ENCODE assay signal across 15 cellular contexts in genomic region chr10:88401671-88402347, GRCh38.
DNase-seq lines count a peak whose midpoint lies in the region; ATAC-seq, FAIRE-seq and TF ChIP-seq lines count a peak whose summit lies in the region.
"Had no signal": no experiment of that assay in that cellular context is flagged by ENCODE, and none has a peak within 500 bp of the region (broad histone marks: within the 10 kb centered on the region; RNA-seq: fewer than 3 reads in every experiment).

No MANE protein-coding gene starts in this region.

- BruUV-seq in A673 (replicated peaks; lab: Mats Ljungman, UMichigan): no TSS peak

- CTCF ChIA-PET in A673 (lab: Charles Lee): no interaction called here

- no peak overlapping the region for H3K27ac ChIP-seq in A673 (ENCODE audit: low read depth, low read length, poor library complexity, severe bottlenecking)

- DNase-seq in A673 (ENCODE audit: low spot score) (peak; percentile 17), GM19239 (ENCODE audit: insufficient read length, low spot score) (no peak), SK-MEL-5 (ENCODE audit: low read depth, low spot score) (peak; percentile 56), fibroblast of the aortic adventitia (ENCODE audit: low read depth) (peak; percentile 57), COLO668 (lab: John Stamatoyannopoulos, UW; ENCODE audit: unreplicated experiment) (no peak), posterior vena cava (ENCODE audit: low spot score) (no peak)
- no peak for DNase-seq in effector CD4-positive, alpha-beta T cell
- DNase-seq: activated CD4-positive, alpha-beta T cell treated with anti-CD3 and anti-CD28 coated beads for 4 hours; cerebellar nuclear complex; DMS79; NCI-H510A; retina; stimulated activated naive B cell treated with anti-CD40 and anti-IgM and Interleukin-4, amounts not matched to agents 10 μg/mL and 1 μg/mL and 100 μg/mL, for 72 hours had no signal

- no peak for ATAC-seq in HG03469 (IDR thresholded peaks at IDR 0.05; ENCODE audit: unreplicated experiment)
- ATAC-seq: stimulated activated naive B cell treated with anti-CD40 and anti-IgM and Interleukin-4, amounts not matched to agents 10 μg/mL and 1 μg/mL and 100 μg/mL, for 72 hours had no signal

- in situ Hi-C loops in SK-MEL-5 (cut with HindIII; ENCODE audit: low pct_unique_long_range_greater_than_20kb, low sequenced_read_pairs): no loop called here

- H3K9me3 ChIP-seq in A673 (ENCODE audit: low read depth, low read length, poor library complexity, severe bottlenecking): peaks cover 4% of the 10 kb centered on the region

- no peak overlapping the region for H3K4me3 ChIP-seq in A673 (ENCODE audit: low read depth, low read length, poor library complexity, severe bottlenecking)
- no peak overlapping the region for H3K4me3 ChIP-seq in fibroblast of the aortic adventitia (ENCODE audit: low read depth, low read length)

- POLR2A ChIA-PET in A673 (lab: Charles Lee; ENCODE audit: low non-redundant PET): no interaction called here

- TF ChIP-seq CTCF in A673 (conservative IDR thresholded peaks at IDR 0.05; ENCODE audit: low read depth, low read length) (peak; percentile 28; the same call in 1 of the 2 replicates), fibroblast of the aortic adventitia (IDR thresholded peaks at IDR 0.05; ENCODE audit: insufficient read depth, low read length) (peak; percentile 46)

- peak; percentile 35 for FAIRE-seq in GM19239 (lab: Jason Lieb, UNC)
- FAIRE-seq: islet of Langerhans had no signal

- no peaks in the 10 kb centered on the region for H3K36me3 ChIP-seq in A673 (ENCODE audit: insufficient read depth, low read length, poor library complexity, severe bottlenecking)

- H3K27me3 ChIP-seq in A673 (replicated peaks; ENCODE audit: insufficient read depth, low read depth, low read length, poor library complexity): no peaks in the 10 kb centered on the region

- H3K4me1 ChIP-seq in A673 (ENCODE audit: insufficient read depth, low read length, poor library complexity, severe bottlenecking): no peaks in the 10 kb centered on the region

- intact Hi-C loops in A673 (cut with micrococcal nuclease; ENCODE audit: unreplicated experiment): loop anchor here (5.0 kb wide), 1 partner anchor 150 kb away; no protein-coding TSS in a partner anchor
- intact Hi-C loops in posterior vena cava (cut with DNase I): no loop called here

Comparison
In these comparisons a context has a peak if more than half of its experiments do, and no peak if none do; other contexts are left out.
1. DNase-seq: peak in A673 (single experiment), SK-MEL-5 (single experiment) and fibroblast of the aortic adventitia (single experiment); none in GM19239 (single experiment), COLO668 (single experiment), effector CD4-positive, alpha-beta T cell (single experiment) and posterior vena cava (single experiment).